ENCODE assay signal across 8 cellular contexts in the genomic region with DNA sequence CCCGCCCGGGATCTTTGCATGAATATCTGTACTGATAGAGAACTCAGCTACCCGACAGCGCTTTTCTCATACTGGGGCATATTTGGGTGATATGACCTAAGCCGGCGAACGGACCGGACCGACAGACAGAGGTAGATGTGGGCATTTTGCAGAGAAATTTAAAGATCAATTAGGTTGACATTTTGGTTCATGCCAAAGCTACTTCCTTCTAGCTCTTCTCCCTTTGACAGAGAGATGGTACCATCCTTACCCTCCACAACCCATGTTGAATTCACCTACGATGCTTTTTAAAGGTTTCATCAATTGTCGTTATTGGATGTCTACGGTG. TPM values are rescaled to one million over a fixed set of nuclear protein-coding genes. Genes with fewer than 3 reads are reported as not detected.
DNase-seq lines count a peak whose midpoint lies in the region; ATAC-seq and TF ChIP-seq lines count a peak whose summit lies in the region.

No MANE protein-coding gene starts in this region.

- H2AFZ ChIP-seq in OCI-LY7 (ENCODE audit: low read length) (peak overlapping the region; percentile 89), osteoblast (ENCODE audit: low read length) (peak overlapping the region; percentile 99)

- ATAC-seq in CD8-positive, alpha-beta T cell = no peak
- ATAC-seq in GM19463 (IDR thresholded peaks at IDR 0.05; ENCODE audit: unreplicated experiment) = no peak

- H3K79me2 ChIP-seq in OCI-LY7 (ENCODE audit: insufficient read depth, low read depth, low read length) = peaks cover 41% of the 10 kb centered on the region; the same call in 1 of the 2 replicates
- H3K79me2 ChIP-seq in osteoblast (ENCODE audit: insufficient read depth, low read length) = peaks cover 59% of the 10 kb centered on the region

- BruUV-seq in OCI-LY7 (replicated peaks; lab: Mats Ljungman, UMichigan) = TSS peak; percentile 78

- H3K27me3 ChIP-seq in CD8-positive, alpha-beta T cell (ENCODE audit: insufficient read depth, low read length) = no peaks in the 10 kb centered on the region
- H3K27me3 ChIP-seq in osteoblast (ENCODE audit: insufficient read depth, low read length) = no peaks in the 10 kb centered on the region

- H3K27me3 Mint-ChIP-seq in CD8-positive, alpha-beta T cell (ENCODE audit: low read depth) = no peaks in the 10 kb centered on the region

- peak overlapping the region; percentile 74 for H3K27ac ChIP-seq in CD8-positive, alpha-beta T cell (ENCODE audit: low read depth, low read length)
- H3K27ac ChIP-seq in OCI-LY7 (ENCODE audit: low read depth, low read length, poor library complexity, severe bottlenecking) (peak overlapping the region; percentile 68), osteoblast (ENCODE audit: low read depth, low read length) (peak overlapping the region; percentile 68)

- POLR2A ChIA-PET in CD8-positive, alpha-beta T cell (lab: Charles Lee) = interaction anchor here (0.9 to 1.9 kb wide), 4 partner anchors 9 to 61 kb away, joined by 3 to 5 read pairs (median 3); no protein-coding TSS in a partner anchor
- POLR2A ChIA-PET in OCI-LY7 (lab: Charles Lee) = interaction anchor here (0.6 to 1.7 kb wide), 6 partner anchors 9 to 239 kb away, joined by 3 to 10 read pairs (median 4); no protein-coding TSS in a partner anchor
- POLR2A ChIA-PET in HEK293T (lab: Yijun Ruan, JAX) = interaction anchor here (0.8 to 1.8 kb wide), 6 partner anchors 12 to 130 kb away, joined by 3 to 11 read pairs (median 5); no protein-coding TSS in a partner anchor

- H3K4me3 ChIP-seq in CD8-positive, alpha-beta T cell (ENCODE audit: low read depth, low read length) = peak overlapping the region; percentile 91
- H3K4me3 ChIP-seq in OCI-LY7 (ENCODE audit: low read depth, low read length, poor library complexity, severe bottlenecking) (peak overlapping the region; percentile 93), epithelial cell of esophagus (ENCODE audit: low read length) (peak overlapping the region; percentile 90), osteoblast (ENCODE audit: insufficient read depth, low read length) (peak overlapping the region; percentile 97)

- peak overlapping the region; percentile 100 for H3K4me3 Mint-ChIP-seq in CD8-positive, alpha-beta T cell

- CTCF ChIA-PET in CD8-positive, alpha-beta T cell (lab: Charles Lee) = interaction anchor here (0.8 to 1.6 kb wide), 9 partner anchors 8 to 174 kb away, joined by 3 to 8 read pairs (median 3); no protein-coding TSS in a partner anchor
- CTCF ChIA-PET in OCI-LY7 (lab: Charles Lee; ENCODE audit: unreplicated experiment) = interaction anchor here (1.0 kb wide), 1 partner anchor 59 kb away, joined by 3 read pairs; no protein-coding TSS in a partner anchor
- CTCF ChIA-PET in HEK293T (lab: Yijun Ruan, JAX) = interaction anchor here (1.2 kb wide), 1 partner anchor 33 kb away, joined by 3 read pairs; no protein-coding TSS in a partner anchor

- peaks cover 36% of the 10 kb centered on the region for H3K4me1 Mint-ChIP-seq in CD8-positive, alpha-beta T cell (ENCODE audit: low read depth)

- no peak for TF ChIP-seq CTCF in CD8-positive, alpha-beta T cell (IDR thresholded peaks at IDR 0.05)
- peak; percentile 12; the same call in 1 of the 2 replicates for TF ChIP-seq CTCF in OCI-LY7 (conservative IDR thresholded peaks at IDR 0.05; ENCODE audit: low read length)
- TF ChIP-seq CTCF in epithelial cell of esophagus (IDR thresholded peaks at IDR 0.05; ENCODE audit: insufficient read depth, low read depth, low read length, missing control alignments) = no peak
- TF ChIP-seq CTCF in osteoblast (IDR thresholded peaks at IDR 0.05; ENCODE audit: extremely low read depth, low read depth, low read length) = no peak

- no peaks in the 10 kb centered on the region for H3K9me3 ChIP-seq in CD8-positive, alpha-beta T cell (ENCODE audit: low read length)
- H3K9me3 ChIP-seq in OCI-LY7 (ENCODE audit: low read length) (no peaks in the 10 kb centered on the region), osteoblast (ENCODE audit: low read depth, low read length) (no peaks in the 10 kb centered on the region)

- peak overlapping the region; percentile 98 for H3K27ac Mint-ChIP-seq in CD8-positive, alpha-beta T cell

- H3K36me3 Mint-ChIP-seq in CD8-positive, alpha-beta T cell = peaks cover 32% of the 10 kb centered on the region

- no peaks in the 10 kb centered on the region for H3K9me2 ChIP-seq in OCI-LY7 (ENCODE audit: insufficient read depth, low read length)

- peaks cover 32% of the 10 kb centered on the region for H3K4me1 ChIP-seq in CD8-positive, alpha-beta T cell (ENCODE audit: insufficient read depth, low read length)
- H3K4me1 ChIP-seq in OCI-LY7 (ENCODE audit: insufficient read depth, low read length, poor library complexity, severe bottlenecking) = peaks cover 22% of the 10 kb centered on the region
- H3K4me1 ChIP-seq in osteoblast (ENCODE audit: insufficient read depth, low read length) = peaks cover 23% of the 10 kb centered on the region

- no peaks in the 10 kb centered on the region for H3K9me3 Mint-ChIP-seq in CD8-positive, alpha-beta T cell

- H3K36me3 ChIP-seq in CD8-positive, alpha-beta T cell (ENCODE audit: insufficient read depth, low read length) = no peaks in the 10 kb centered on the region
- peaks cover 35% of the 10 kb centered on the region for H3K36me3 ChIP-seq in OCI-LY7 (ENCODE audit: insufficient read depth, low read length)
- H3K36me3 ChIP-seq in osteoblast (ENCODE audit: insufficient read depth, low read length) = peaks cover 4% of the 10 kb centered on the region

- H4K20me1 ChIP-seq in OCI-LY7 (ENCODE audit: insufficient read depth, low read length) (peaks cover 7% of the 10 kb centered on the region; the same call in 1 of the 2 replicates), osteoblast (ENCODE audit: insufficient read depth, low read length) (peaks cover 9% of the 10 kb centered on the region)

- DNase-seq in CD8-positive, alpha-beta T cell = no peak
- DNase-seq in OCI-LY7 (ENCODE audit: low spot score) = no peak
- no peak for DNase-seq in epithelial cell of esophagus (ENCODE audit: low read depth)
- DNase-seq in osteoblast (ENCODE audit: insufficient read length, low spot score, missing footprints) = peak; percentile 46
- DNase-seq in NCI-H187 treated with DMSO at 0.1 percent for 48 hours (lab: John Stamatoyannopoulos, UW) = no peak
- DNase-seq in activated naive CD4-positive, alpha-beta T cell treated with anti-CD3 and anti-CD28 coated beads, Interleukin-2, amount 50 U/mL, for 16 hours = no peak
- no peak for DNase-seq in HEK293T (ENCODE audit: extremely low spot score)

- H3K4me2 ChIP-seq in OCI-LY7 (ENCODE audit: low read length) = peak overlapping the region; percentile 84
- peak overlapping the region; percentile 82 for H3K4me2 ChIP-seq in osteoblast (ENCODE audit: insufficient read depth, low read length)

- intact Hi-C loops in CD8-positive, alpha-beta T cell (cut with DNase I, micrococcal nuclease) = loop anchor here (1.0 to 10.0 kb wide), 15 partner anchors 61 to 1975 kb away; a partner anchor contains a TSS
- intact Hi-C loops in OCI-LY7 (cut with micrococcal nuclease; ENCODE audit: unreplicated experiment) = loop anchor here (1.0 to 5.0 kb wide), 7 partner anchors 57 to 633 kb away; a partner anchor contains a TSS

TF ChIP-seq in HEK293T, 16 proteins besides CTCF, POLR2A, EP300 and RAD21:
- no peak for TF ChIP-seq FOXK2 (IDR thresholded peaks at IDR 0.05)

RNA-seq across cellular contexts. Expression of a gene that starts 0.5 kb away (rescaled TPM):
- 1 to 10 TPM; 1.4 to 1.5 TPM for total RNA-seq in CD8-positive, alpha-beta T cell
- total RNA-seq in OCI-LY7 (2014; rRNA removed; shearing (Covaris generic)) = 11.7 and 15.1 TPM in 2 replicates
- total RNA-seq in OCI-LY7 (2022) (21.2 and 21.9 TPM in 2 replicates), osteoblast (19.4 and 20.3 TPM in 2 replicates)

RNA-seq across cellular contexts. Expression of a gene that starts 0.7 kb away (rescaled TPM):
- total RNA-seq in CD8-positive, alpha-beta T cell = 10 to 100 TPM; 15.2 to 19.3 TPM
- total RNA-seq in OCI-LY7 (2014; rRNA removed; shearing (Covaris generic)) = 15.4 and 24.3 TPM in 2 replicates
- total RNA-seq in OCI-LY7 (2022) (27.0 and 27.2 TPM in 2 replicates), osteoblast (15.9 and 23.3 TPM in 2 replicates)
